19 cellular contexts compared by ENCODE assay signal in genomic region chr1:66176828-66177227, GRCh38.
"Had no signal": no experiment of that assay in that cellular context is flagged by ENCODE, and none has a peak within 500 bp of the region (broad histone marks: within the 10 kb centered on the region; RNA-seq: fewer than 3 reads in every experiment).

No MANE protein-coding gene starts in this region.

- H3K4me3 ChIP-seq: ascending aorta, breast epithelium, esophagus muscularis mucosa, gastroesophageal sphincter, heart left ventricle, left ventricle myocardium inferior, sigmoid colon, spleen had no signal

- DNase-seq: activated CD4-positive, alpha-beta T cell treated with anti-CD3 and anti-CD28 coated beads, Interleukin-2, amount 50 U/mL, for 1 hour; activated CD8-positive, alpha-beta memory T cell treated with anti-CD3 and anti-CD28 coated beads for 24 hours; activated gamma-delta T cell; cerebellar nuclear complex; cortex of kidney; effector CD8-positive, alpha-beta T cell; heart left ventricle; left ventricle myocardium inferior; mammary epithelial cell; nephron progenitor cell; occipital lobe; posterior cingulate gyrus; sigmoid colon; spleen; stimulated activated CD4-positive, alpha-beta T cell treated with anti-CD3 and anti-CD28 coated beads, Interleukin-4, amount 100 ng/mL, for 4 hours had no signal

- H3K27ac ChIP-seq: ascending aorta, breast epithelium, esophagus muscularis mucosa, gastroesophageal sphincter, heart left ventricle, left ventricle myocardium inferior, sigmoid colon, spleen had no signal

- H3K27me3 ChIP-seq: ascending aorta, breast epithelium, esophagus muscularis mucosa, gastroesophageal sphincter, heart left ventricle, sigmoid colon, spleen had no signal

- H3K36me3 ChIP-seq: ascending aorta, breast epithelium, esophagus muscularis mucosa, gastroesophageal sphincter, heart left ventricle, left ventricle myocardium inferior, sigmoid colon, spleen had no signal

- H3K4me1 ChIP-seq: ascending aorta, breast epithelium, heart left ventricle, left ventricle myocardium inferior had no signal
